In genomic region chr7:30464231-30464660, GRCh38 we compare ENCODE assay signal across 12 cellular contexts. TPM values are rescaled to one million over a fixed set of nuclear protein-coding genes. Genes with fewer than 3 reads are reported as not detected.
DNase-seq lines count a peak whose midpoint lies in the region; ATAC-seq and FAIRE-seq lines count a peak whose summit lies in the region.
"Had no signal": no experiment of that assay in that cellular context is flagged by ENCODE, and none has a peak within 500 bp of the region (broad histone marks: within the 10 kb centered on the region; RNA-seq: fewer than 3 reads in every experiment).

No MANE protein-coding gene starts in this region.

- FAIRE-seq in frontal cortex (lab: Jason Lieb, UNC): no peak

- H3K4me3 ChIP-seq in BLaER1 (0 out of 2 replicates have a peak overlapping the region, but pooled peaks have one; percentile 24), NT2/D1 (ENCODE audit: insufficient read length, low read depth) (no peak overlapping the region)

- no peaks in the 10 kb centered on the region for H3K27me3 Mint-ChIP-seq in activated CD4-positive, alpha-beta memory T cell treated with anti-CD3 and anti-CD28 coated beads, Interleukin-2, amount 10 ng/mL, durations not matched to agents 7 days and 5 days

- peaks cover 32% of the 10 kb centered on the region for H3K4me1 Mint-ChIP-seq in activated CD4-positive, alpha-beta memory T cell treated with anti-CD3 and anti-CD28 coated beads, Interleukin-2, amount 10 ng/mL, durations not matched to agents 7 days and 5 days

- H3K9ac ChIP-seq in BLaER1: peak overlapping the region; percentile 36; the same call in 1 of the 2 replicates
- H3K9ac ChIP-seq in NT2/D1 (ENCODE audit: insufficient read length, low read depth): peak overlapping the region; percentile 14
- H3K9ac ChIP-seq: SK-N-SH had no signal

- DNase-seq in NT2/D1 (ENCODE audit: low read depth, low spot score): no peak
- DNase-seq in kidney tubule cell (ENCODE audit: low spot score): peak; percentile 35
- DNase-seq in frontal cortex (ENCODE audit: low spot score in 2 of 2): no peak
- no peak for DNase-seq in GOT3 (lab: John Stamatoyannopoulos, UW)
- no peak for DNase-seq in activated CD4-positive, alpha-beta memory T cell treated with anti-CD3 and anti-CD28 coated beads, Interleukin-2, amount 10 ng/mL, durations not matched to agents 7 days and 5 days
- DNase-seq: activated T-cell treated with anti-CD3 and anti-CD28 coated beads, Interleukin-2, amount 50 U/mL, for 48 hours; NCI-H146; SK-N-SH had no signal

- no peak overlapping the region for H3K4me3 Mint-ChIP-seq in activated CD4-positive, alpha-beta memory T cell treated with anti-CD3 and anti-CD28 coated beads, Interleukin-2, amount 10 ng/mL, durations not matched to agents 7 days and 5 days

- POLR2A ChIA-PET in activated CD4-positive, alpha-beta memory T cell treated with anti-CD3 and anti-CD28 coated beads, Interleukin-2, amount 10 ng/mL, durations not matched to agents 7 days and 5 days (lab: Charles Lee): interaction anchor here (0.6 to 1.1 kb wide), 2 partner anchors 14 to 130 kb away, joined by 4 to 7 read pairs; partner anchors contain the start of gene NOD1

- H3K36me3 ChIP-seq in BLaER1 (no peaks in the 10 kb centered on the region), NT2/D1 (ENCODE audit: insufficient read depth, insufficient read length, low read length) (peaks cover 30% of the 10 kb centered on the region)

- no peaks in the 10 kb centered on the region for H3K9me3 Mint-ChIP-seq in activated CD4-positive, alpha-beta memory T cell treated with anti-CD3 and anti-CD28 coated beads, Interleukin-2, amount 10 ng/mL, durations not matched to agents 7 days and 5 days

- H3K4me1 ChIP-seq in BLaER1 (peaks cover 96% of the 10 kb centered on the region), NT2/D1 (ENCODE audit: insufficient read depth, insufficient read length) (peaks cover 6% of the 10 kb centered on the region)

- H3K9me3 ChIP-seq in BLaER1 (no peaks in the 10 kb centered on the region), NT2/D1 (ENCODE audit: insufficient read depth, low read length) (no peaks in the 10 kb centered on the region)
- H3K9me3 ChIP-seq: SK-N-SH had no signal

- H4K20me1 ChIP-seq in BLaER1: peaks cover 72% of the 10 kb centered on the region

- CTCF ChIA-PET in activated CD4-positive, alpha-beta memory T cell treated with anti-CD3 and anti-CD28 coated beads, Interleukin-2, amount 10 ng/mL, durations not matched to agents 7 days and 5 days (lab: Charles Lee): interaction anchor here (1.3 kb wide), 1 partner anchor 100 kb away, joined by 3 read pairs; no protein-coding TSS in a partner anchor

- peak overlapping the region; percentile 94 for H3K4me2 ChIP-seq in BLaER1
- H3K4me2 ChIP-seq: SK-N-SH had no signal

- peak; percentile 37 for ATAC-seq in GM21360 (IDR thresholded peaks at IDR 0.05; ENCODE audit: unreplicated experiment)
- no peak for ATAC-seq in GM19351 (IDR thresholded peaks at IDR 0.05; ENCODE audit: unreplicated experiment)

- no peak overlapping the region; the same call in 1 of the 2 replicates for H3K27ac ChIP-seq in BLaER1
- H3K27ac ChIP-seq: C4-2B had no signal

- no peak overlapping the region for H3K27ac Mint-ChIP-seq in activated CD4-positive, alpha-beta memory T cell treated with anti-CD3 and anti-CD28 coated beads, Interleukin-2, amount 10 ng/mL, durations not matched to agents 7 days and 5 days

- H3K36me3 Mint-ChIP-seq in activated CD4-positive, alpha-beta memory T cell treated with anti-CD3 and anti-CD28 coated beads, Interleukin-2, amount 10 ng/mL, durations not matched to agents 7 days and 5 days (ENCODE audit: low read depth): peaks cover 18% of the 10 kb centered on the region

- H3K27me3 ChIP-seq in BLaER1 (no peaks in the 10 kb centered on the region), NT2/D1 (ENCODE audit: insufficient read depth, insufficient read length) (no peaks in the 10 kb centered on the region)

RNA-seq across cellular contexts. Expression of gene NOD1, which starts 14.3 kb away (rescaled TPM):
- total RNA-seq in frontal cortex: 0.82 TPM
- total RNA-seq in activated CD4-positive, alpha-beta memory T cell treated with anti-CD3 and anti-CD28 coated beads, Interleukin-2, amount 10 ng/mL, durations not matched to agents 7 days and 5 days: 10 to 100 TPM; 19.6 to 22.6 TPM

RNA-seq across cellular contexts. Expression of gene GGCT, which starts 40.4 kb away (rescaled TPM):
- 23.2 TPM for total RNA-seq in frontal cortex
- 10 to 100 TPM; 34.2 to 37.7 TPM for total RNA-seq in activated CD4-positive, alpha-beta memory T cell treated with anti-CD3 and anti-CD28 coated beads, Interleukin-2, amount 10 ng/mL, durations not matched to agents 7 days and 5 days

Comparison
In these comparisons a context has a peak if more than half of its experiments do, and no peak if none do; other contexts are left out.
1. RNA of gene NOD1, which starts 14.3 kb away (total RNA-seq): 19.6 to 22.6 TPM in activated CD4-positive, alpha-beta memory T cell treated with anti-CD3 and anti-CD28 coated beads, Interleukin-2, amount 10 ng/mL, durations not matched to agents 7 days and 5 days; 0.82 TPM in frontal cortex (single experiment); every median in the first group is over 10 times any median in the second.